In genomic region chr9:33628865-33629410, GRCh38 we compare ENCODE assay signal across 14 cellular contexts.
DNase-seq lines count a peak whose midpoint lies in the region; TF ChIP-seq lines count a peak whose summit lies in the region.
"Had no signal": no experiment of that assay in that cellular context is flagged by ENCODE, and none has a peak within 500 bp of the region (broad histone marks: within the 10 kb centered on the region; RNA-seq: fewer than 3 reads in every experiment).

No MANE protein-coding gene starts in this region.

- WGBS in testis, 2 donors, result 58 to 60% methylated on average over 6 of the region's 6 CpGs

- no peak for TF ChIP-seq POLR2A in testis (IDR thresholded peaks at IDR 0.05)

- TF ChIP-seq CTCF in testis (IDR thresholded peaks at IDR 0.05), result no peak

- H3K4me1 Mint-ChIP-seq in activated naive CD4-positive, alpha-beta T cell treated with anti-CD3 and anti-CD28 coated beads for 36 hours (ENCODE audit: low read depth), result peaks cover 4% of the 10 kb centered on the region

- no peaks in the 10 kb centered on the region for H3K9me3 ChIP-seq in testis
- H3K9me3 ChIP-seq: BLaER1 had no signal

- H3K4me1 ChIP-seq in testis, result no peaks in the 10 kb centered on the region
- H3K4me1 ChIP-seq: BLaER1 had no signal

- H3K4me3 Mint-ChIP-seq in activated naive CD4-positive, alpha-beta T cell treated with anti-CD3 and anti-CD28 coated beads for 36 hours, result no peak overlapping the region

- H3K36me3 ChIP-seq in testis (ENCODE audit: low read depth, missing control alignments), result no peaks in the 10 kb centered on the region
- H3K36me3 ChIP-seq: BLaER1 had no signal

- no peaks in the 10 kb centered on the region for H3K9me3 Mint-ChIP-seq in activated naive CD4-positive, alpha-beta T cell treated with anti-CD3 and anti-CD28 coated beads for 36 hours

- peak; percentile 6 for DNase-seq in stimulated activated naive CD4-positive, alpha-beta T cell treated with Interleukin-2 at 50 U/mL for 16 hours (lab: John Stamatoyannopoulos, UW)
- DNase-seq in stimulated activated naive CD4-positive, alpha-beta T cell (lab: John Stamatoyannopoulos, UW), result no peak
- DNase-seq in NCI-H69 (lab: John Stamatoyannopoulos, UW) (peak; percentile 75), COLO668 (lab: John Stamatoyannopoulos, UW; ENCODE audit: unreplicated experiment) (no peak), T1000 (lab: John Stamatoyannopoulos, UW) (no peak), testis (no peak)
- DNase-seq in activated naive CD4-positive, alpha-beta T cell treated with anti-CD3 and anti-CD28 coated beads for 36 hours, result peak; percentile 54
- DNase-seq: COR-L47, Kasumi-1, NCI-H1105 treated with DMSO at 0.1 percent for 48 hours, NCI-H2029, NCI-H510A, SIG-M5 had no signal

- H3K36me3 Mint-ChIP-seq in activated naive CD4-positive, alpha-beta T cell treated with anti-CD3 and anti-CD28 coated beads for 36 hours (ENCODE audit: low read depth), result no peaks in the 10 kb centered on the region

- H3K4me3 ChIP-seq in testis, result no peak overlapping the region
- H3K4me3 ChIP-seq: BLaER1 had no signal

- no peaks in the 10 kb centered on the region for H3K27me3 ChIP-seq in testis
- H3K27me3 ChIP-seq: BLaER1 had no signal

- CTCF ChIA-PET in activated naive CD4-positive, alpha-beta T cell treated with anti-CD3 and anti-CD28 coated beads for 36 hours (lab: Charles Lee), result interaction anchor here (0.6 to 11.9 kb wide), 5 partner anchors 8 to 93 kb away, joined by 3 to 321 read pairs (median 4); no protein-coding TSS in a partner anchor

- intact Hi-C loops in activated naive CD4-positive, alpha-beta T cell treated with anti-CD3 and anti-CD28 coated beads for 36 hours (cut with micrococcal nuclease), result no loop called here
- intact Hi-C loops in testis (cut with DNase I; ENCODE audit: low total_unique reads), result no loop called here

- peaks cover 30% of the 10 kb centered on the region for H3K27me3 Mint-ChIP-seq in activated naive CD4-positive, alpha-beta T cell treated with anti-CD3 and anti-CD28 coated beads for 36 hours (ENCODE audit: low read depth)

- H3K27ac ChIP-seq in testis, result no peak overlapping the region
- H3K27ac ChIP-seq: BLaER1 had no signal

- no peak overlapping the region for H3K27ac Mint-ChIP-seq in activated naive CD4-positive, alpha-beta T cell treated with anti-CD3 and anti-CD28 coated beads for 36 hours

Comparison
In these comparisons a context has a peak if more than half of its experiments do, and no peak if none do; other contexts are left out.
1. DNase-seq: peak in stimulated activated naive CD4-positive, alpha-beta T cell treated with Interleukin-2 at 50 U/mL for 16 hours (single experiment), NCI-H69 (single experiment) and activated naive CD4-positive, alpha-beta T cell treated with anti-CD3 and anti-CD28 coated beads for 36 hours (single experiment); none in stimulated activated naive CD4-positive, alpha-beta T cell (0 of 6), COLO668 (single experiment), T1000 (single experiment) and testis (single experiment).